In genomic region chr17:48453447-48453846, GRCh38 we compare ENCODE assay signal across 21 cellular contexts. TPM values are rescaled to one million over a fixed set of nuclear protein-coding genes. Genes with fewer than 3 reads are reported as not detected.
DNase-seq lines count a peak whose midpoint lies in the region; ATAC-seq, FAIRE-seq and TF ChIP-seq lines count a peak whose summit lies in the region.
"Had no signal": no experiment of that assay in that cellular context is flagged by ENCODE, and none has a peak within 500 bp of the region (broad histone marks: within the 10 kb centered on the region; RNA-seq: fewer than 3 reads in every experiment).

No MANE protein-coding gene starts in this region.

- H3K36me3 ChIP-seq in MM.1S (replicated peaks; ENCODE audit: insufficient read depth, low read length), result no peaks in the 10 kb centered on the region
- no peaks in the 10 kb centered on the region for H3K36me3 ChIP-seq in spleen
- H3K36me3 ChIP-seq in heart right ventricle, result no peaks in the 10 kb centered on the region
- H3K36me3 ChIP-seq: gastroesophageal sphincter, HAP-1, stomach, vagina had no signal

- H3K79me2 ChIP-seq in MM.1S (ENCODE audit: low read length), result no peaks in the 10 kb centered on the region

- no peaks in the 10 kb centered on the region for H3K9me3 Mint-ChIP-seq in activated T-cell treated with anti-CD3 and anti-CD28 coated beads, Interleukin-2, amount 50 U/mL, for 4 hours
- H3K9me3 Mint-ChIP-seq in activated naive CD4-positive, alpha-beta T cell treated with anti-CD3 and anti-CD28 coated beads, Interleukin-2, amount 50 U/mL, for 72 hours, result no peaks in the 10 kb centered on the region

- no peak for ATAC-seq in activated T-cell treated with anti-CD3 and anti-CD28 coated beads, Interleukin-2, amount 50 U/mL, for 4 hours
- ATAC-seq in activated naive CD4-positive, alpha-beta T cell treated with anti-CD3 and anti-CD28 coated beads, Interleukin-2, amount 50 U/mL, for 72 hours, result peak; percentile 18 to 34
- ATAC-seq in heart right ventricle, result no peak
- ATAC-seq: gastroesophageal sphincter had no signal

- H2AFZ ChIP-seq in MM.1S (ENCODE audit: low read length), result peak overlapping the region; percentile 70

- peaks cover 73% of the 10 kb centered on the region for H3K4me1 Mint-ChIP-seq in activated T-cell treated with anti-CD3 and anti-CD28 coated beads, Interleukin-2, amount 50 U/mL, for 4 hours (ENCODE audit: low read depth)

- H3K9me3 ChIP-seq in MM.1S (replicated peaks; ENCODE audit: insufficient read depth, low read length) (no peaks in the 10 kb centered on the region), spleen (peaks cover 0 to 14% (median 9%) of the 10 kb centered on the region in 8 donors), heart right ventricle (peaks cover 0 to 22% (median 0%) of the 10 kb centered on the region in 11 donors)
- H3K9me3 ChIP-seq: vagina had no signal

- peak overlapping the region; percentile 57 for H3K4me3 Mint-ChIP-seq in activated T-cell treated with anti-CD3 and anti-CD28 coated beads, Interleukin-2, amount 50 U/mL, for 4 hours

- H3K4me3 ChIP-seq in MM.1S (ENCODE audit: low read length) (no peak overlapping the region), spleen (no peak overlapping the region), heart right ventricle (no peak overlapping the region)
- H3K4me3 ChIP-seq: gastroesophageal sphincter, HAP-1, stomach, vagina had no signal

- H3K4me1 ChIP-seq in MM.1S (ENCODE audit: low read length) (peaks cover 77% of the 10 kb centered on the region), spleen (peaks cover 0 to 72% (median 28%) of the 10 kb centered on the region in 6 donors), heart right ventricle (peaks cover 0 to 9% (median 0%) of the 10 kb centered on the region in 9 donors)
- H3K4me1 ChIP-seq: HAP-1, vagina had no signal

- no peak for DNase-seq in activated T-cell treated with anti-CD3 and anti-CD28 coated beads, Interleukin-2, amount 50 U/mL, for 4 hours
- no peak for DNase-seq in activated T-cell treated with anti-CD3 and anti-CD28 coated beads, Interleukin-2, amount 50 U/mL, for 1 hour
- DNase-seq in MM.1S (peak; percentile 75), spleen (no peak), frontal cortex (ENCODE audit: low spot score in 2 of 2) (no peak), heart right ventricle (no peak), NCI-H2171 (lab: John Stamatoyannopoulos, UW) (no peak)
- DNase-seq in activated naive CD4-positive, alpha-beta T cell treated with anti-CD3 and anti-CD28 coated beads, Interleukin-2, amount 50 U/mL, for 72 hours (ENCODE audit: low spot score in 2 of 2), result no peak
- DNase-seq: ACHN; activated CD4-positive, alpha-beta T cell treated with anti-CD3 and anti-CD28 coated beads for 48 hours; cerebellar nuclear complex; mesendoderm; NCI-H2081; NCI-H69; nucleus accumbens; RPMI8226; stomach had no signal

- H3K27me3 Mint-ChIP-seq in activated T-cell treated with anti-CD3 and anti-CD28 coated beads, Interleukin-2, amount 50 U/mL, for 4 hours (ENCODE audit: low read depth), result no peaks in the 10 kb centered on the region

- no peaks in the 10 kb centered on the region for H3K36me3 Mint-ChIP-seq in activated T-cell treated with anti-CD3 and anti-CD28 coated beads, Interleukin-2, amount 50 U/mL, for 4 hours (ENCODE audit: insufficient read depth)
- peaks cover 6 to 13% of the 10 kb centered on the region in 2 donors for H3K36me3 Mint-ChIP-seq in activated naive CD4-positive, alpha-beta T cell treated with anti-CD3 and anti-CD28 coated beads, Interleukin-2, amount 50 U/mL, for 72 hours

- H3K27ac ChIP-seq in MM.1S (ENCODE audit: low read length) (peak overlapping the region; percentile 92), spleen (peak overlapping the region in 7 of 8 donors; percentile 7 to 69 (median 49)), heart right ventricle (peak overlapping the region in 1 of 10 donors; percentile 23)
- H3K27ac ChIP-seq: gastroesophageal sphincter, stomach, vagina had no signal

- TF ChIP-seq POLR2A in spleen (IDR thresholded peaks at IDR 0.05), result no peak

- peak overlapping the region; percentile 53 for H3K9ac ChIP-seq in MM.1S (ENCODE audit: low read length)

- no peaks in the 10 kb centered on the region for H4K20me1 ChIP-seq in MM.1S (ENCODE audit: insufficient read depth, low read length)

- FAIRE-seq in frontal cortex (lab: Jason Lieb, UNC), result no peak
- FAIRE-seq: endothelial cell of umbilical vein had no signal

- H3K4me2 ChIP-seq in MM.1S (ENCODE audit: low read depth, low read length), result peak overlapping the region; percentile 66

- H3K9me2 ChIP-seq in MM.1S (replicated peaks; ENCODE audit: insufficient read depth, low read length), result no peaks in the 10 kb centered on the region

- TF ChIP-seq CTCF in MM.1S (IDR thresholded peaks at IDR 0.05; ENCODE audit: low read length) (no peak), spleen (IDR thresholded peaks at IDR 0.05 in 8 of 11, conservative IDR thresholded peaks at IDR 0.05 in 3 of 11) (no peak), heart right ventricle (IDR thresholded peaks at IDR 0.05) (no peak)

- H3F3A ChIP-seq in MM.1S (ENCODE audit: insufficient read depth, low read length), result peaks cover 38% of the 10 kb centered on the region

- H3K27ac Mint-ChIP-seq in activated naive CD4-positive, alpha-beta T cell treated with anti-CD3 and anti-CD28 coated beads, Interleukin-2, amount 50 U/mL, for 72 hours, result peak overlapping the region; percentile 62 to 82

- intact Hi-C loops in spleen (cut with DNase I; ENCODE audit: low total_unique reads), result no loop called here
- intact Hi-C loops in heart right ventricle (cut with DNase I), result no loop called here

- H3K27me3 ChIP-seq in MM.1S (replicated peaks; ENCODE audit: insufficient read depth, low read length) (no peaks in the 10 kb centered on the region), spleen (replicated peaks in 1 of 7) (peaks cover 0 to 38% (median 0%) of the 10 kb centered on the region in 7 donors), heart right ventricle (peaks cover 0 to 86% (median 58%) of the 10 kb centered on the region in 7 donors)
- H3K27me3 ChIP-seq: vagina had no signal

RNA-seq across cellular contexts. Expression of gene SKAP1, which starts 23.4 kb away (rescaled TPM):
- 10 to 100 TPM; 25.8 to 33.9 (median 28.7) TPM for total RNA-seq in activated T-cell treated with anti-CD3 and anti-CD28 coated beads, Interleukin-2, amount 50 U/mL, for 4 hours
- 10 to 100 TPM; 65.0 to 98.0 TPM for total RNA-seq in activated naive CD4-positive, alpha-beta T cell treated with anti-CD3 and anti-CD28 coated beads, Interleukin-2, amount 50 U/mL, for 72 hours
- total RNA-seq in spleen, result 10 to 100 TPM; 11.7 to 26.5 (median 20.5) TPM
- polyA plus RNA-seq in spleen, result 10 to 100 TPM; 11.5 to 28.9 (median 20.5) TPM
- 0.41 TPM for total RNA-seq in frontal cortex
- 1 to 10 TPM in 1 of 10 donors, under 1 TPM in 5, not detected in 4; 0.49 to 1.7 (median 0.82) TPM for total RNA-seq in heart right ventricle
- polyA plus RNA-seq in heart right ventricle, result under 1 TPM in 1 of 2 donors, not detected in 1; 0.33 TPM
- polyA plus RNA-seq: endothelial cell of umbilical vein had no signal

Comparison
In these comparisons a context has a peak if more than half of its experiments do, and no peak if none do; other contexts are left out.
1. ATAC-seq: peak in activated naive CD4-positive, alpha-beta T cell treated with anti-CD3 and anti-CD28 coated beads, Interleukin-2, amount 50 U/mL, for 72 hours (2 of 2); none in activated T-cell treated with anti-CD3 and anti-CD28 coated beads, Interleukin-2, amount 50 U/mL, for 4 hours (0 of 2) and heart right ventricle (0 of 8).